8 cellular contexts compared by ENCODE assay signal in the genomic region with DNA sequence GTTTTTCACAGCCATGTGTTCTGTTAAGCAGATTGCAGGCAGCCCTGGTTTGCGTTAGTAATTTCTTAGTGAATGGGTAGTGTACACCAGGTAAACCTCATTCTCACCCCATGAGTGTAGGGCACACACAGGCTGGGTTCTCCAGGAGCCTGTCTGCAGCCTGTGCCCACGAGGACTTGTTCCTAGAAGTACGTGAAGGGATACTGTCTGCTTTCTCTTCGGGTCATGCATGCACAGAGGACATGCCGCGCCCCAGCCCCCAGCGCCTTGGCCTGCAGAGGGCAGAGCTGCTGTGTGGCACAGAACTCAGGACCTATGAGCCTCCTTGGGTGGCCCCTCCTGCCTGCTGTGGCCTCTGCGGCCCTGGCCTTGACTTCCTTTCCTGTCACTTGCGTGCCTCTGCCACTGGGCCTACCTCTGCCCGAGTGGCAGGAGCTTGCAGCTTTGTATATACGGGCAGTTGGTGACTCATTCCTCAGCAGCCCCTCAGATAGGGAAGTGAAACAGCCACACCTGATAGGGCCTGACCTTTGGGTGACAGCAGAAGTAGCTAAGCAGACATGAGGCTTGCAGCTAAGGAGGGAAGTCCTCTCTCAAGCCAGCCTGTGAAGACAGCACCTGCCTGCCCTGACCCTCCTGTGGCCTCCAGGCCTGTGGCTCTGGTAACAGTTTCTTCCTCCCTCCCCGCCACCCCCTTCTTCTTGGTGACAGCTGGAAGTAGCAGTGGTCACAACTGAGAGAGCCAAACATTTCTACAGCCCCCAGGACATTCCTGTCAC. TPM values are rescaled to one million over a fixed set of nuclear protein-coding genes. Genes with fewer than 3 reads are reported as not detected.
DNase-seq lines count a peak whose midpoint lies in the region; ATAC-seq lines count a peak whose summit lies in the region.

No MANE protein-coding gene starts in this region.

- H3K36me3 Mint-ChIP-seq in stimulated activated effector memory CD8-positive, alpha-beta T cell treated with anti-CD3 and anti-CD28 coated beads, Interleukin-12 subunit alpha, Interleukin-12 subunit beta, amount 100 ng/mL, for 72 hours = peaks cover 4% of the 10 kb centered on the region

- 69 to 78% methylated on average over 7 to 11 of the region's 12 CpGs for WGBS in mesodermal cell (ENCODE audit: insufficient coverage in 2 of 2), 2 experiments

- H3K9me3 ChIP-seq in Karpas-422 (ENCODE audit: low read length) (no peaks in the 10 kb centered on the region), duodenal mucosa (ENCODE audit: control insufficient read depth in 1 of 2, low read length in 2 of 2) (no peaks in the 10 kb centered on the region), mesodermal cell (ENCODE audit: control insufficient read depth, low read length) (no peaks in the 10 kb centered on the region)

- peaks cover 43% of the 10 kb centered on the region for H3K4me1 ChIP-seq in Karpas-422 (ENCODE audit: low read length)
- peaks cover 54 to 63% of the 10 kb centered on the region in 2 donors for H3K4me1 ChIP-seq in duodenal mucosa (ENCODE audit: control insufficient read depth in 1 of 2, insufficient read depth in 2 of 2, low read length in 2 of 2)
- peaks cover 36% of the 10 kb centered on the region for H3K4me1 ChIP-seq in mesodermal cell (ENCODE audit: control insufficient read depth, insufficient read depth, low read length, poor library complexity, severe bottlenecking)

- peaks cover 78% of the 10 kb centered on the region for H4K20me1 ChIP-seq in Karpas-422 (ENCODE audit: insufficient read depth, low read depth, low read length)

- H3K4me3 Mint-ChIP-seq in stimulated activated effector memory CD8-positive, alpha-beta T cell treated with anti-CD3 and anti-CD28 coated beads, Interleukin-12 subunit alpha, Interleukin-12 subunit beta, amount 100 ng/mL, for 72 hours = peak overlapping the region; percentile 53

- peaks cover 9% of the 10 kb centered on the region; the same call in 1 of the 2 replicates for H3K36me3 ChIP-seq in Karpas-422 (ENCODE audit: insufficient read depth, low read length)
- peaks cover 0 to 2% of the 10 kb centered on the region in 2 donors for H3K36me3 ChIP-seq in duodenal mucosa (ENCODE audit: control insufficient read depth in 1 of 2, insufficient read depth in 2 of 2, low read length in 2 of 2)
- peaks cover 22% of the 10 kb centered on the region for H3K36me3 ChIP-seq in mesodermal cell (ENCODE audit: control insufficient read depth, insufficient read depth, low read length)

- peaks cover 84% of the 10 kb centered on the region for H3K4me1 Mint-ChIP-seq in stimulated activated effector memory CD8-positive, alpha-beta T cell treated with anti-CD3 and anti-CD28 coated beads, Interleukin-12 subunit alpha, Interleukin-12 subunit beta, amount 100 ng/mL, for 72 hours

- H3K27me3 ChIP-seq in Karpas-422 (ENCODE audit: low read length) (no peaks in the 10 kb centered on the region), duodenal mucosa (ENCODE audit: control insufficient read depth in 1 of 2, insufficient read depth in 2 of 2, low read length in 2 of 2) (no peaks in the 10 kb centered on the region)

- H3K79me2 ChIP-seq in Karpas-422 (ENCODE audit: low read length) = no peaks in the 10 kb centered on the region

- peak overlapping the region; percentile 48 for H3K4me2 ChIP-seq in Karpas-422 (ENCODE audit: low read depth, low read length, poor library complexity, severe bottlenecking)

- H3K9ac ChIP-seq in Karpas-422 (ENCODE audit: low read length) = peak overlapping the region; percentile 31; the same call in 1 of the 2 replicates
- H3K9ac ChIP-seq in duodenal mucosa (ENCODE audit: low read depth in 1 of 2, low read length in 2 of 2) = peak overlapping the region; percentile 43 to 55

- peak; percentile 68 for ATAC-seq in GM21717 (IDR thresholded peaks at IDR 0.05; ENCODE audit: unreplicated experiment)
- peak; percentile 92 for ATAC-seq in stimulated activated effector memory CD8-positive, alpha-beta T cell treated with anti-CD3 and anti-CD28 coated beads, Interleukin-12 subunit alpha, Interleukin-12 subunit beta, amount 100 ng/mL, for 72 hours

- DNase-seq in GF-D8 (lab: John Stamatoyannopoulos, UW) = peak; percentile 99
- DNase-seq in Karpas-422 = peak; percentile 97
- DNase-seq in activated CD4-positive, alpha-beta T cell treated with anti-CD3 and anti-CD28 coated beads for 4 hours = peak; percentile 20 to 32
- DNase-seq in stimulated activated effector memory CD8-positive, alpha-beta T cell treated with anti-CD3 and anti-CD28 coated beads, Interleukin-12 subunit alpha, Interleukin-12 subunit beta, amount 100 ng/mL, for 72 hours (ENCODE audit: low spot score in 2 of 2) = peak; percentile 65 to 89
- DNase-seq in AG08396 (ENCODE audit: low spot score) = no peak

- H3K27ac Mint-ChIP-seq in stimulated activated effector memory CD8-positive, alpha-beta T cell treated with anti-CD3 and anti-CD28 coated beads, Interleukin-12 subunit alpha, Interleukin-12 subunit beta, amount 100 ng/mL, for 72 hours = no peak overlapping the region

- no peaks in the 10 kb centered on the region for H3K9me2 ChIP-seq in Karpas-422 (replicated peaks; ENCODE audit: insufficient read depth, low read length)

- H3K4me3 ChIP-seq in Karpas-422 (ENCODE audit: low read length) = no peak overlapping the region
- H3K4me3 ChIP-seq in duodenal mucosa (ENCODE audit: low read depth in 1 of 2, low read length in 2 of 2) = peak overlapping the region; percentile 13 to 23
- H3K4me3 ChIP-seq in mesodermal cell (ENCODE audit: extremely low read depth, insufficient read depth, low read length, poor library complexity, severe bottlenecking) = no peak overlapping the region

- H3K27ac ChIP-seq in Karpas-422 (ENCODE audit: low read length) (peak overlapping the region; percentile 65), duodenal mucosa (ENCODE audit: low read depth, low read length) (peak overlapping the region; percentile 81), mesodermal cell (ENCODE audit: low read depth, low read length, severe bottlenecking) (peak overlapping the region; percentile 59)

- no peaks in the 10 kb centered on the region for H3K9me3 Mint-ChIP-seq in stimulated activated effector memory CD8-positive, alpha-beta T cell treated with anti-CD3 and anti-CD28 coated beads, Interleukin-12 subunit alpha, Interleukin-12 subunit beta, amount 100 ng/mL, for 72 hours

- H2AFZ ChIP-seq in Karpas-422 (ENCODE audit: low read length) = no peak overlapping the region

RNA-seq across cellular contexts. Expression of a gene that starts 19.5 kb away (rescaled TPM):
- 19.3 and 30.6 TPM in 2 replicates for total RNA-seq in Karpas-422 (2014; rRNA removed; shearing (Covaris generic); ENCODE audit: low replicate concordance)
- polyA plus RNA-seq in mesodermal cell (2013, experiment 1 of 2) = 7.9 TPM
- 8.1 TPM for polyA plus RNA-seq in mesodermal cell (2013, experiment 2 of 2)

RNA-seq across cellular contexts. Expression of a gene that starts 47.6 kb away (rescaled TPM):
- total RNA-seq in Karpas-422 (2014; rRNA removed; shearing (Covaris generic); ENCODE audit: low replicate concordance) = 46.6 and 54.0 TPM in 2 replicates
- polyA plus RNA-seq in mesodermal cell (2013, experiment 1 of 2) = 11.5 TPM
- 9.1 TPM for polyA plus RNA-seq in mesodermal cell (2013, experiment 2 of 2)

Comparison
In these comparisons a context has a peak if more than half of its experiments do, and no peak if none do; other contexts are left out.
1. H3K4me3 ChIP-seq: peak in duodenal mucosa (2 of 2); none in Karpas-422 (single experiment) and mesodermal cell (single experiment).
2. Peak in every context shown above with its lines, with median percentiles within 50 percentile points of each other: H3K27ac ChIP-seq.